ENCODE assay signal across 1 cellular context in the genomic region with DNA sequence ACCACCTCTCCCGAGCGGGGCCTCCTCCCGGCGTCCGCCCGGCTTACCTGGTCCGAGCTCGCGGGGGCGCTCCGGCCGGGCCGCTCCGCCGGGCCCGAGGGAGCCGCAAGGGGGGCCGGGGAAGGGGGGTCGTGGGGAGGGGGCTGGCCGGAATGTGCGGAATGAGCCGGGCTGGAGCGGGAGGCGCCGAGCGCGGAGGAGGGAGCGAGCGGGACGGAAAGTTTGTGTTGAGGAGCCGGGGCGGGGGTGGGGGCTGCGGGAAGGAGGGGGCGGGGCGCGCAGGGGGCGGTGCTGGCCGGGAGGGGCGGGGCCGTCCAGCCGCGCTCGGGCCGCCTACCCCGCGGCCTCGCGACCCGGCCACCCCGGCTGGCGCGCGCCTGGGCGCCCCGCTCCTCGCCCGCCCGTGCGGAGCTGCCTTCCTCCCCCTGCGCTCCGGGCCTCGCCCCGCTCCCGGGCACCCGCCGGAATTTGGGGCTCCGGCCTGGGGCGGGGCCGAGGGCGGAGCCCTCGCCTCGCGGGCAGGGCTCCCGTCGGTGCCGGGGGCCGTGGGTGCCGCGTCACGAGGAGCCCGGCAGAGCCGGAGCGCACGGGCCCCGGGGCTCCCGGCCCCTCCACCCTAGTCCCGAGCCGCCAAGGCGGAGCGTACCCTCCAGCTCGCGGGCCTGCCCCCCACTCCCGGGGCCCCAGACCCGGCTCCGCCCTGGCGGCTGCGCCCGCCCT.
TF ChIP-seq lines count a peak whose summit lies in the region.

A gene (minus strand): TSS at position 229 of the 720 bp plus-strand sequence.

TF ChIP-seq in GM12878, 131 proteins besides CTCF, POLR2A, EP300 and RAD21 (continued from another document and continues in another):
- TF ChIP-seq EED (IDR thresholded peaks at IDR 0.05; ENCODE audit: low read depth) (no peak), GATAD2B (conservative IDR thresholded peaks at IDR 0.05; ENCODE audit: low read depth) (0 out of 2 replicates have a peak, but pooled peaks have one; percentile 30), SMAD1 (IDR thresholded peaks at IDR 0.05; ENCODE audit: low read depth, partially characterized antibody) (no peak), LARP7 (IDR thresholded peaks at IDR 0.05) (peak; percentile 66), ZBED1 (IDR thresholded peaks at IDR 0.05; ENCODE audit: borderline replicate concordance) (no peak), BHLHE40 (IDR thresholded peaks at IDR 0.05; ENCODE audit: borderline replicate concordance in 1 of 2, low read depth in 2 of 2, low read length in 1 of 2) (peak in 1 of 2 experiments; percentile 51; a peak in 2 of 4 replicates), MXI1 (IDR thresholded peaks at IDR 0.05; ENCODE audit: low read depth, low read length) (no peak), IKZF1 (conservative IDR thresholded peaks at IDR 0.05) (peak; percentile 58; the same call in 1 of the 2 replicates), MEF2A (IDR thresholded peaks at IDR 0.05; ENCODE audit: insufficient read depth, low read depth, low read length) (no peak), NR2F1 (conservative IDR thresholded peaks at IDR 0.05) (peak; percentile 37; the same call in 1 of the 2 replicates), CBX3 (IDR thresholded peaks at IDR 0.05; ENCODE audit: borderline replicate concordance, low read depth) (no peak), MEF2B (IDR thresholded peaks at IDR 0.05; ENCODE audit: partially characterized antibody, poor library complexity, severe bottlenecking) (no peak), DPF2 (IDR thresholded peaks at IDR 0.05) (peak; percentile 41; the same call in 1 of the 2 replicates), RAD51 (IDR thresholded peaks at IDR 0.05) (no peak), RCOR1 (conservative IDR thresholded peaks at IDR 0.05; ENCODE audit: low read depth, low read length) (no peak), HDAC6 (IDR thresholded peaks at IDR 0.05; ENCODE audit: unreplicated experiment) (no peak), CBFB (IDR thresholded peaks at IDR 0.05; ENCODE audit: low read depth) (no peak), POLR2AphosphoS5 (IDR thresholded peaks at IDR 0.05; ENCODE audit: low read length) (no peak), PML (IDR thresholded peaks at IDR 0.05; ENCODE audit: low read length) (no peak), CREB1 (IDR thresholded peaks at IDR 0.05; ENCODE audit: low read depth) (no peak), KAT2A (conservative IDR thresholded peaks at IDR 0.05; ENCODE audit: control insufficient read depth, low read depth, low read length) (no peak), MYC (IDR thresholded peaks at IDR 0.05; ENCODE audit: insufficient read depth, insufficient read length, insufficient replicate concordance, low read length, severe bottlenecking) (no peak), FOS (IDR thresholded peaks at IDR 0.05; ENCODE audit: borderline replicate concordance, extremely low read depth, insufficient read length) (no peak), RB1 (IDR thresholded peaks at IDR 0.05; ENCODE audit: borderline replicate concordance) (no peak), SRF (IDR thresholded peaks at IDR 0.05; ENCODE audit: low read depth in 2 of 2, low read length in 2 of 2) (no peak), MTA3 (IDR thresholded peaks at IDR 0.05; ENCODE audit: borderline replicate concordance, low read length) (no peak), SMAD5 (IDR thresholded peaks at IDR 0.05; ENCODE audit: low read depth) (no peak), ZSCAN29 (IDR thresholded peaks at IDR 0.05) (no peak)
- TF ChIP-seq, protein P1, sequence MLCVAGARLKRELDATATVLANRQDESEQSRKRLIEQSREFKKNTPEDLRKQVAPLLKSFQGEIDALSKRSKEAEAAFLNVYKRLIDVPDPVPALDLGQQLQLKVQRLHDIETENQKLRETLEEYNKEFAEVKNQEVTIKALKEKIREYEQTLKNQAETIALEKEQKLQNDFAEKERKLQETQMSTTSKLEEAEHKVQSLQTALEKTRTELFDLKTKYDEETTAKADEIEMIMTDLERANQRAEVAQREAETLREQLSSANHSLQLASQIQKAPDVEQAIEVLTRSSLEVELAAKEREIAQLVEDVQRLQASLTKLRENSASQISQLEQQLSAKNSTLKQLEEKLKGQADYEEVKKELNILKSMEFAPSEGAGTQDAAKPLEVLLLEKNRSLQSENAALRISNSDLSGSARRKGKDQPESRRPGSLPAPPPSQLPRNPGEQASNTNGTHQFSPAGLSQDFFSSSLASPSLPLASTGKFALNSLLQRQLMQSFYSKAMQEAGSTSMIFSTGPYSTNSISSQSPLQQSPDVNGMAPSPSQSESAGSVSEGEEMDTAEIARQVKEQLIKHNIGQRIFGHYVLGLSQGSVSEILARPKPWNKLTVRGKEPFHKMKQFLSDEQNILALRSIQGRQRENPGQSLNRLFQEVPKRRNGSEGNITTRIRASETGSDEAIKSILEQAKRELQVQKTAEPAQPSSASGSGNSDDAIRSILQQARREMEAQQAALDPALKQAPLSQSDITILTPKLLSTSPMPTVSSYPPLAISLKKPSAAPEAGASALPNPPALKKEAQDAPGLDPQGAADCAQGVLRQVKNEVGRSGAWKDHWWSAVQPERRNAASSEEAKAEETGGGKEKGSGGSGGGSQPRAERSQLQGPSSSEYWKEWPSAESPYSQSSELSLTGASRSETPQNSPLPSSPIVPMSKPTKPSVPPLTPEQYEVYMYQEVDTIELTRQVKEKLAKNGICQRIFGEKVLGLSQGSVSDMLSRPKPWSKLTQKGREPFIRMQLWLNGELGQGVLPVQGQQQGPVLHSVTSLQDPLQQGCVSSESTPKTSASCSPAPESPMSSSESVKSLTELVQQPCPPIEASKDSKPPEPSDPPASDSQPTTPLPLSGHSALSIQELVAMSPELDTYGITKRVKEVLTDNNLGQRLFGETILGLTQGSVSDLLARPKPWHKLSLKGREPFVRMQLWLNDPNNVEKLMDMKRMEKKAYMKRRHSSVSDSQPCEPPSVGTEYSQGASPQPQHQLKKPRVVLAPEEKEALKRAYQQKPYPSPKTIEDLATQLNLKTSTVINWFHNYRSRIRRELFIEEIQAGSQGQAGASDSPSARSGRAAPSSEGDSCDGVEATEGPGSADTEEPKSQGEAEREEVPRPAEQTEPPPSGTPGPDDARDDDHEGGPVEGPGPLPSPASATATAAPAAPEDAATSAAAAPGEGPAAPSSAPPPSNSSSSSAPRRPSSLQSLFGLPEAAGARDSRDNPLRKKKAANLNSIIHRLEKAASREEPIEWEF (IDR thresholded peaks at IDR 0.05; ENCODE audit: insufficient replicate concordance, low read depth, low read length): no peak
- TF ChIP-seq, protein P2, sequence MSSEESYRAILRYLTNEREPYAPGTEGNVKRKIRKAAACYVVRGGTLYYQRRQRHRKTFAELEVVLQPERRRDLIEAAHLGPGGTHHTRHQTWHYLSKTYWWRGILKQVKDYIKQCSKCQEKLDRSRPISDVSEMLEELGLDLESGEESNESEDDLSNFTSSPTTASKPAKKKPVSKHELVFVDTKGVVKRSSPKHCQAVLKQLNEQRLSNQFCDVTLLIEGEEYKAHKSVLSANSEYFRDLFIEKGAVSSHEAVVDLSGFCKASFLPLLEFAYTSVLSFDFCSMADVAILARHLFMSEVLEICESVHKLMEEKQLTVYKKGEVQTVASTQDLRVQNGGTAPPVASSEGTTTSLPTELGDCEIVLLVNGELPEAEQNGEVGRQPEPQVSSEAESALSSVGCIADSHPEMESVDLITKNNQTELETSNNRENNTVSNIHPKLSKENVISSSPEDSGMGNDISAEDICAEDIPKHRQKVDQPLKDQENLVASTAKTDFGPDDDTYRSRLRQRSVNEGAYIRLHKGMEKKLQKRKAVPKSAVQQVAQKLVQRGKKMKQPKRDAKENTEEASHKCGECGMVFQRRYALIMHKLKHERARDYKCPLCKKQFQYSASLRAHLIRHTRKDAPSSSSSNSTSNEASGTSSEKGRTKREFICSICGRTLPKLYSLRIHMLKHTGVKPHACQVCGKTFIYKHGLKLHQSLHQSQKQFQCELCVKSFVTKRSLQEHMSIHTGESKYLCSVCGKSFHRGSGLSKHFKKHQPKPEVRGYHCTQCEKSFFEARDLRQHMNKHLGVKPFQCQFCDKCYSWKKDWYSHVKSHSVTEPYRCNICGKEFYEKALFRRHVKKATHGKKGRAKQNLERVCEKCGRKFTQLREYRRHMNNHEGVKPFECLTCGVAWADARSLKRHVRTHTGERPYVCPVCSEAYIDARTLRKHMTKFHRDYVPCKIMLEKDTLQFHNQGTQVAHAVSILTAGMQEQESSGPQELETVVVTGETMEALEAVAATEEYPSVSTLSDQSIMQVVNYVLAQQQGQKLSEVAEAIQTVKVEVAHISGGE (CRISPR knock-in tag; IDR thresholded peaks at IDR 0.05): no peak
- TF ChIP-seq, protein P3, sequence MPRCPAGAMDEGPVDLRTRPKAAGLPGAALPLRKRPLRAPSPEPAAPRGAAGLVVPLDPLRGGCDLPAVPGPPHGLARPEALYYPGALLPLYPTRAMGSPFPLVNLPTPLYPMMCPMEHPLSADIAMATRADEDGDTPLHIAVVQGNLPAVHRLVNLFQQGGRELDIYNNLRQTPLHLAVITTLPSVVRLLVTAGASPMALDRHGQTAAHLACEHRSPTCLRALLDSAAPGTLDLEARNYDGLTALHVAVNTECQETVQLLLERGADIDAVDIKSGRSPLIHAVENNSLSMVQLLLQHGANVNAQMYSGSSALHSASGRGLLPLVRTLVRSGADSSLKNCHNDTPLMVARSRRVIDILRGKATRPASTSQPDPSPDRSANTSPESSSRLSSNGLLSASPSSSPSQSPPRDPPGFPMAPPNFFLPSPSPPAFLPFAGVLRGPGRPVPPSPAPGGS (IDR thresholded peaks at IDR 0.05; ENCODE audit: borderline replicate concordance, insufficient read depth, low read depth, low read length, poor library complexity, severe bottlenecking): no peak
- TF ChIP-seq, protein P4, sequence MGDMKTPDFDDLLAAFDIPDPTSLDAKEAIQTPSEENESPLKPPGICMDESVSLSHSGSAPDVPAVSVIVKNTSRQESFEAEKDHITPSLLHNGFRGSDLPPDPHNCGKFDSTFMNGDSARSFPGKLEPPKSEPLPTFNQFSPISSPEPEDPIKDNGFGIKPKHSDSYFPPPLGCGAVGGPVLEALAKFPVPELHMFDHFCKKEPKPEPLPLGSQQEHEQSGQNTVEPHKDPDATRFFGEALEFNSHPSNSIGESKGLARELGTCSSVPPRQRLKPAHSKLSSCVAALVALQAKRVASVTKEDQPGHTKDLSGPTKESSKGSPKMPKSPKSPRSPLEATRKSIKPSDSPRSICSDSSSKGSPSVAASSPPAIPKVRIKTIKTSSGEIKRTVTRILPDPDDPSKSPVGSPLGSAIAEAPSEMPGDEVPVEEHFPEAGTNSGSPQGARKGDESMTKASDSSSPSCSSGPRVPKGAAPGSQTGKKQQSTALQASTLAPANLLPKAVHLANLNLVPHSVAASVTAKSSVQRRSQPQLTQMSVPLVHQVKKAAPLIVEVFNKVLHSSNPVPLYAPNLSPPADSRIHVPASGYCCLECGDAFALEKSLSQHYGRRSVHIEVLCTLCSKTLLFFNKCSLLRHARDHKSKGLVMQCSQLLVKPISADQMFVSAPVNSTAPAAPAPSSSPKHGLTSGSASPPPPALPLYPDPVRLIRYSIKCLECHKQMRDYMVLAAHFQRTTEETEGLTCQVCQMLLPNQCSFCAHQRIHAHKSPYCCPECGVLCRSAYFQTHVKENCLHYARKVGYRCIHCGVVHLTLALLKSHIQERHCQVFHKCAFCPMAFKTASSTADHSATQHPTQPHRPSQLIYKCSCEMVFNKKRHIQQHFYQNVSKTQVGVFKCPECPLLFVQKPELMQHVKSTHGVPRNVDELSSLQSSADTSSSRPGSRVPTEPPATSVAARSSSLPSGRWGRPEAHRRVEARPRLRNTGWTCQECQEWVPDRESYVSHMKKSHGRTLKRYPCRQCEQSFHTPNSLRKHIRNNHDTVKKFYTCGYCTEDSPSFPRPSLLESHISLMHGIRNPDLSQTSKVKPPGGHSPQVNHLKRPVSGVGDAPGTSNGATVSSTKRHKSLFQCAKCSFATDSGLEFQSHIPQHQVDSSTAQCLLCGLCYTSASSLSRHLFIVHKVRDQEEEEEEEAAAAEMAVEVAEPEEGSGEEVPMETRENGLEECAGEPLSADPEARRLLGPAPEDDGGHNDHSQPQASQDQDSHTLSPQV (IDR thresholded peaks at IDR 0.05): no peak
- TF ChIP-seq, protein P5, sequence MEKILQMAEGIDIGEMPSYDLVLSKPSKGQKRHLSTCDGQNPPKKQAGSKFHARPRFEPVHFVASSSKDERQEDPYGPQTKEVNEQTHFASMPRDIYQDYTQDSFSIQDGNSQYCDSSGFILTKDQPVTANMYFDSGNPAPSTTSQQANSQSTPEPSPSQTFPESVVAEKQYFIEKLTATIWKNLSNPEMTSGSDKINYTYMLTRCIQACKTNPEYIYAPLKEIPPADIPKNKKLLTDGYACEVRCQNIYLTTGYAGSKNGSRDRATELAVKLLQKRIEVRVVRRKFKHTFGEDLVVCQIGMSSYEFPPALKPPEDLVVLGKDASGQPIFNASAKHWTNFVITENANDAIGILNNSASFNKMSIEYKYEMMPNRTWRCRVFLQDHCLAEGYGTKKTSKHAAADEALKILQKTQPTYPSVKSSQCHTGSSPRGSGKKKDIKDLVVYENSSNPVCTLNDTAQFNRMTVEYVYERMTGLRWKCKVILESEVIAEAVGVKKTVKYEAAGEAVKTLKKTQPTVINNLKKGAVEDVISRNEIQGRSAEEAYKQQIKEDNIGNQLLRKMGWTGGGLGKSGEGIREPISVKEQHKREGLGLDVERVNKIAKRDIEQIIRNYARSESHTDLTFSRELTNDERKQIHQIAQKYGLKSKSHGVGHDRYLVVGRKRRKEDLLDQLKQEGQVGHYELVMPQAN (conservative IDR thresholded peaks at IDR 0.05): 0 out of 2 replicates have a peak, but pooled peaks have one; percentile 30
- TF ChIP-seq, protein P6, sequence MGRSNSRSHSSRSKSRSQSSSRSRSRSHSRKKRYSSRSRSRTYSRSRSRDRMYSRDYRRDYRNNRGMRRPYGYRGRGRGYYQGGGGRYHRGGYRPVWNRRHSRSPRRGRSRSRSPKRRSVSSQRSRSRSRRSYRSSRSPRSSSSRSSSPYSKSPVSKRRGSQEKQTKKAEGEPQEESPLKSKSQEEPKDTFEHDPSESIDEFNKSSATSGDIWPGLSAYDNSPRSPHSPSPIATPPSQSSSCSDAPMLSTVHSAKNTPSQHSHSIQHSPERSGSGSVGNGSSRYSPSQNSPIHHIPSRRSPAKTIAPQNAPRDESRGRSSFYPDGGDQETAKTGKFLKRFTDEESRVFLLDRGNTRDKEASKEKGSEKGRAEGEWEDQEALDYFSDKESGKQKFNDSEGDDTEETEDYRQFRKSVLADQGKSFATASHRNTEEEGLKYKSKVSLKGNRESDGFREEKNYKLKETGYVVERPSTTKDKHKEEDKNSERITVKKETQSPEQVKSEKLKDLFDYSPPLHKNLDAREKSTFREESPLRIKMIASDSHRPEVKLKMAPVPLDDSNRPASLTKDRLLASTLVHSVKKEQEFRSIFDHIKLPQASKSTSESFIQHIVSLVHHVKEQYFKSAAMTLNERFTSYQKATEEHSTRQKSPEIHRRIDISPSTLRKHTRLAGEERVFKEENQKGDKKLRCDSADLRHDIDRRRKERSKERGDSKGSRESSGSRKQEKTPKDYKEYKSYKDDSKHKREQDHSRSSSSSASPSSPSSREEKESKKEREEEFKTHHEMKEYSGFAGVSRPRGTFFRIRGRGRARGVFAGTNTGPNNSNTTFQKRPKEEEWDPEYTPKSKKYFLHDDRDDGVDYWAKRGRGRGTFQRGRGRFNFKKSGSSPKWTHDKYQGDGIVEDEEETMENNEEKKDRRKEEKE (IDR thresholded peaks at IDR 0.05): no peak
